Comparison of ENCODE assay signal across 8 cellular contexts in the genomic region with DNA sequence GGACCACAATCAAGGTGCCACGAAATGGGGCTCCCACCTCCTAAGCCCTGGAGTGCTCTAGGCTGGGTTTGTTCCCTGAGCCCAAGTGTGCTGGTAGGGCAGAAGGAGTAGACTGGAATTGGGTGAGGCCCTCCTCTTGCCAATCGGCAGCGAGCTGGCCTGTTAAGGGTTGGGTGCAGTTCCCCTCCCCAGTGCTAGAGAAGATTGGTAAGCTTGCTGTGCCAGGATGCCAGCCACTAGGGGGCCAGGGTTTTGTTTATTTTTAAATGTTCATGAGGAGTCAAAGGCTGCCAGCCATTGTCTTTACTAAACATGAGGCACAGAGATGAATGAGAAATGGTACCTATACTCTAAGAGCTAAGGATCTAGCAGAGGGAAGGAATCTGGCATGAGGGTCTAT.
A peak's percentile ranks its signal among the peaks of the same experiment; 100 is the strongest.
DNase-seq lines count a peak whose midpoint lies in the region; FAIRE-seq and TF ChIP-seq lines count a peak whose summit lies in the region.

No MANE protein-coding gene starts in this region.

- no peaks in the 10 kb centered on the region for H3K36me3 ChIP-seq in ascending aorta
- H3K36me3 ChIP-seq in kidney (ENCODE audit: control insufficient read depth in 1 of 2, insufficient read depth in 2 of 2, low read length in 2 of 2) = peaks cover 0 to 4% of the 10 kb centered on the region in 2 donors

- H3K4me1 ChIP-seq in ascending aorta = no peaks in the 10 kb centered on the region
- peaks cover 0 to 4% of the 10 kb centered on the region in 2 donors for H3K4me1 ChIP-seq in kidney (ENCODE audit: control insufficient read depth in 1 of 2, insufficient read depth in 1 of 2, low read depth in 1 of 2, low read length in 2 of 2)

- no peak for FAIRE-seq in kidney (lab: Jason Lieb, UNC)

- no peak overlapping the region for H3K9ac ChIP-seq in kidney (ENCODE audit: low read length in 2 of 2)

- TF ChIP-seq CTCF in ascending aorta (IDR thresholded peaks at IDR 0.05) (peak in 2 of 3 experiments; percentile 15 to 44), kidney (IDR thresholded peaks at IDR 0.05; ENCODE audit: borderline replicate concordance, extremely low read depth, insufficient read depth) (peak; percentile 58)

- no peaks in the 10 kb centered on the region for H3K27me3 ChIP-seq in ascending aorta

- intact Hi-C loops in ascending aorta (cut with DNase I) (loop anchor here (2.0 kb wide), 1 partner anchor 25 kb away; no protein-coding TSS in a partner anchor), kidney (cut with DNase I) (no loop called here)

- H3K9me3 ChIP-seq in ascending aorta (no peaks in the 10 kb centered on the region), kidney (ENCODE audit: control insufficient read depth in 1 of 2, low read length in 2 of 2) (no peaks in the 10 kb centered on the region)

- no peak overlapping the region for H3K27ac ChIP-seq in ascending aorta
- no peak overlapping the region for H3K27ac ChIP-seq in kidney (ENCODE audit: low read depth in 2 of 2, low read length in 2 of 2)

- peak; percentile 46 for DNase-seq in COLO668 (lab: John Stamatoyannopoulos, UW; ENCODE audit: unreplicated experiment)
- DNase-seq in HT1080 (ENCODE audit: low read depth) = peak; percentile 37
- no peak for DNase-seq in ascending aorta (ENCODE audit: low spot score in 2 of 2)
- peak; percentile 55 for DNase-seq in kidney
- no peak for DNase-seq in DMS153 treated with DMSO at 0.1 percent for 48 hours (lab: John Stamatoyannopoulos, UW; ENCODE audit: unreplicated experiment)
- DNase-seq in NCI-H2227 treated with DMSO at 0.1 percent for 48 hours (lab: John Stamatoyannopoulos, UW) = no peak
- DNase-seq in hippocampal formation (lab: John Stamatoyannopoulos, UW) = no peak
- DNase-seq in putamen (ENCODE audit: low spot score) = no peak

- H3K4me3 ChIP-seq in ascending aorta (no peak overlapping the region), kidney (ENCODE audit: low read length in 2 of 2) (no peak overlapping the region)

Comparison
In these comparisons a context has a peak if more than half of its experiments do, and no peak if none do; other contexts are left out.
1. DNase-seq: peak in COLO668 (single experiment), HT1080 (single experiment) and kidney (single experiment); none in ascending aorta (0 of 2), DMS153 treated with DMSO at 0.1 percent for 48 hours (single experiment), NCI-H2227 treated with DMSO at 0.1 percent for 48 hours (single experiment), hippocampal formation (0 of 2) and putamen (single experiment).